In genomic region chr1:115062542-115063004, GRCh38 we compare ENCODE assay signal across 8 cellular contexts. TPM values are rescaled to one million over a fixed set of nuclear protein-coding genes. Genes with fewer than 3 reads are reported as not detected.
DNase-seq lines count a peak whose midpoint lies in the region; ATAC-seq and TF ChIP-seq lines count a peak whose summit lies in the region.

No MANE protein-coding gene starts in this region.

- no peak overlapping the region for H3K4me3 ChIP-seq in fibroblast of villous mesenchyme (ENCODE audit: low read depth, low read length)

- peak; percentile 89 for DNase-seq in LoVo (ENCODE audit: low spot score)
- peak; percentile 86 to 90 for DNase-seq in activated CD8-positive, alpha-beta memory T cell treated with anti-CD3 and anti-CD28 coated beads for 1 hour (ENCODE audit: extremely low read depth in 1 of 2, low read depth in 1 of 2)
- DNase-seq in fibroblast of villous mesenchyme (ENCODE audit: low read depth) = peak; percentile 6
- peak; percentile 58 to 70 for DNase-seq in stimulated activated CD4-positive, alpha-beta T cell treated with anti-CD3 and anti-CD28 coated beads, Interleukin-2, amount 100 ng/mL, for 48 hours
- no peak for DNase-seq in NCI-H1092 (lab: John Stamatoyannopoulos, UW)
- no peak for DNase-seq in anterior cingulate cortex (lab: John Stamatoyannopoulos, UW)
- DNase-seq in SW 1271 (lab: John Stamatoyannopoulos, UW) = no peak

- ATAC-seq in GM21381 (IDR thresholded peaks at IDR 0.05; ENCODE audit: unreplicated experiment) = peak; percentile 83

- no peak for TF ChIP-seq CTCF in fibroblast of villous mesenchyme (IDR thresholded peaks at IDR 0.05; ENCODE audit: insufficient read depth, low read depth, low read length)

RNA-seq across cellular contexts. Expression of gene TSPAN2, which starts 26.7 kb away (rescaled TPM):
- total RNA-seq in fibroblast of villous mesenchyme = under 0.01 and 0.97 TPM in 2 replicates

RNA-seq across cellular contexts. Expression of gene TSHB, which starts 32.9 kb away (rescaled TPM):
- total RNA-seq in fibroblast of villous mesenchyme = not detected in 2 replicates

Comparison
In these comparisons a context has a peak if more than half of its experiments do, and no peak if none do; other contexts are left out.
1. DNase-seq: peak in LoVo (single experiment), activated CD8-positive, alpha-beta memory T cell treated with anti-CD3 and anti-CD28 coated beads for 1 hour (2 of 2), fibroblast of villous mesenchyme (single experiment) and stimulated activated CD4-positive, alpha-beta T cell treated with anti-CD3 and anti-CD28 coated beads, Interleukin-2, amount 100 ng/mL, for 48 hours (2 of 2); none in NCI-H1092 (single experiment), anterior cingulate cortex (0 of 58) and SW 1271 (0 of 2).